ENCODE assay signal across 26 cellular contexts in the genomic region with DNA sequence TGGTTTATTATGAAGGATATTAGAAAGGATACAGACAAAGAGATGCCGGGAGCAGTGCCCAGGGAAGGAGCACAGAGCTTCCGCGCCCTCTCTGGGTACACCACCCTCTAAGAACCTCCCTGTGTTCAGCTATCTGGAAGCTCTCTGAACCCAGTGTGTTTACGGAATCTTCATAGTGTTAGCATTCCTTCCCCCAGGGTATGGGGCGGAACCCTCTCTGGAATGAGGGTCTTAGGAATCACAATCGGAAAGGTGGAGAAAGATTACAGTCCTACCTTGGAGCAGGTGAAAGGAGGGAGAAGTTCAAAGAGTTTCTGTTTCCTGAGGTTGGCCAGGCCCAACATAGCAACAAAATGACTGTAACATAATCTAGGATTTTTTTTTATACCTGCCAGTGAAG.
"Had no signal": no experiment of that assay in that cellular context is flagged by ENCODE, and none has a peak within 500 bp of the region (broad histone marks: within the 10 kb centered on the region; RNA-seq: fewer than 3 reads in every experiment).

No MANE protein-coding gene starts in this region.

- ATAC-seq: effector memory CD8-positive, alpha-beta T cell; gastroesophageal sphincter; T-helper 17 cell had no signal

- H3K4me3 Mint-ChIP-seq: activated CD4-positive, alpha-beta memory T cell treated with anti-CD3 and anti-CD28 coated beads for 36 hours; activated CD4-positive, alpha-beta T cell treated with anti-CD3 and anti-CD28 coated beads, Interleukin-2, amount 10 ng/mL, durations not matched to agents 24 days and 14 days; activated T-cell treated with anti-CD3 and anti-CD28 coated beads, Interleukin-2, amount 50 U/mL, for 24 hours; effector memory CD8-positive, alpha-beta T cell; nephron; T-helper 17 cell had no signal

- DNase-seq: activated CD4-positive, alpha-beta memory T cell treated with anti-CD3 and anti-CD28 coated beads for 36 hours; activated CD4-positive, alpha-beta T cell treated with anti-CD3 and anti-CD28 coated beads, Interleukin-2, amount 10 ng/mL, durations not matched to agents 24 days and 14 days; activated CD4-positive, CD25-positive, alpha-beta regulatory T cell treated with anti-CD3 and anti-CD28 coated beads, Interleukin-2, amount 50 U/mL, for 72 hours; activated CD8-positive, alpha-beta memory T cell treated with anti-CD3 and anti-CD28 coated beads, Interleukin-2, amount 50 U/mL, for 4 hours; activated gamma-delta T cell; activated naive CD4-positive, alpha-beta T cell treated with anti-CD3 and anti-CD28 coated beads, Interleukin-2, amount 50 U/mL, for 16 hours; activated T-cell treated with anti-CD3 and anti-CD28 coated beads, Interleukin-2, amount 50 U/mL, for 24 hours; amniotic stem cell; brain microvascular endothelial cell; cortex of kidney; effector memory CD8-positive, alpha-beta T cell; head of caudate nucleus; hippocampal formation; left ventricle myocardium inferior; ovary; sigmoid colon; small intestine; stimulated activated naive CD4-positive, alpha-beta T cell treated with Interleukin-2 at 50 U/mL for 16 hours; T-helper 17 cell; T1000; transverse colon; WERI-Rb-1 had no signal

- H3K27ac Mint-ChIP-seq: activated CD4-positive, alpha-beta memory T cell treated with anti-CD3 and anti-CD28 coated beads for 36 hours; activated CD4-positive, alpha-beta T cell treated with anti-CD3 and anti-CD28 coated beads, Interleukin-2, amount 10 ng/mL, durations not matched to agents 24 days and 14 days; activated T-cell treated with anti-CD3 and anti-CD28 coated beads, Interleukin-2, amount 50 U/mL, for 24 hours; effector memory CD8-positive, alpha-beta T cell; nephron; T-helper 17 cell had no signal

- FAIRE-seq: astrocyte, endothelial cell of umbilical vein, small intestine had no signal

- H3K9me3 Mint-ChIP-seq: activated CD4-positive, alpha-beta memory T cell treated with anti-CD3 and anti-CD28 coated beads for 36 hours; activated CD4-positive, alpha-beta T cell treated with anti-CD3 and anti-CD28 coated beads, Interleukin-2, amount 10 ng/mL, durations not matched to agents 24 days and 14 days; activated T-cell treated with anti-CD3 and anti-CD28 coated beads, Interleukin-2, amount 50 U/mL, for 24 hours; effector memory CD8-positive, alpha-beta T cell; nephron had no signal

- H3K27me3 Mint-ChIP-seq: effector memory CD8-positive, alpha-beta T cell; T-helper 17 cell had no signal

- H3K36me3 Mint-ChIP-seq: activated CD4-positive, alpha-beta memory T cell treated with anti-CD3 and anti-CD28 coated beads for 36 hours had no signal
